Comparison of ENCODE assay signal across 8 cellular contexts in genomic region chr9:83920469-83920941, GRCh38. TPM values are rescaled to one million over a fixed set of nuclear protein-coding genes. Genes with fewer than 3 reads are reported as not detected.
DNase-seq lines count a peak whose midpoint lies in the region; ATAC-seq, FAIRE-seq and TF ChIP-seq lines count a peak whose summit lies in the region.

No MANE protein-coding gene starts in this region.

- no peaks in the 10 kb centered on the region for H3K36me3 Mint-ChIP-seq in immature natural killer cell

- FAIRE-seq in small intestine (lab: Jason Lieb, UNC): no peak

- H3K4me1 ChIP-seq in body of pancreas (peaks cover 18% of the 10 kb centered on the region), small intestine (ENCODE audit: control insufficient read depth in 2 of 2, insufficient read depth in 1 of 2, low read depth in 1 of 2, low read length in 1 of 2) (no peaks in the 10 kb centered on the region)

- H3K27ac Mint-ChIP-seq in immature natural killer cell: peak overlapping the region; percentile 90 to 96 (median 93)

- ATAC-seq in GM18519 (IDR thresholded peaks at IDR 0.05; ENCODE audit: low FRiP score, unreplicated experiment) (peak; percentile 24), HG03039 (IDR thresholded peaks at IDR 0.05; ENCODE audit: unreplicated experiment) (peak; percentile 6), body of pancreas (peak; percentile 54)

- H3K4me1 Mint-ChIP-seq in immature natural killer cell: peaks cover 13 to 16% of the 10 kb centered on the region in 2 donors

- peaks cover 3 to 10% (median 7%) of the 10 kb centered on the region in 3 donors for H3K27me3 Mint-ChIP-seq in immature natural killer cell (ENCODE audit: low read depth in 3 of 3)

- peak; percentile 29 for DNase-seq in AG20443 (ENCODE audit: low spot score)
- peak; percentile 49 for DNase-seq in NCI-H2196 (lab: John Stamatoyannopoulos, UW; ENCODE audit: unreplicated experiment)
- DNase-seq in body of pancreas: peak; percentile 70 to 82 (median 76)
- no peak for DNase-seq in immature natural killer cell
- DNase-seq in small intestine: peak; percentile 77
- DNase-seq in occipital lobe (lab: John Stamatoyannopoulos, UW): no peak

- peak in 2 of 3 donors; percentile 28 to 65 for TF ChIP-seq POLR2A in body of pancreas (IDR thresholded peaks at IDR 0.05)

- no peaks in the 10 kb centered on the region for H3K9me3 Mint-ChIP-seq in immature natural killer cell

- H3K36me3 ChIP-seq in body of pancreas (replicated peaks in 1 of 2; ENCODE audit: insufficient read depth in 1 of 2, low read depth in 2 of 2): no peaks in the 10 kb centered on the region
- no peaks in the 10 kb centered on the region for H3K36me3 ChIP-seq in small intestine (ENCODE audit: control insufficient read depth in 2 of 2, insufficient read depth in 2 of 2, low read length in 2 of 2)

- H3K27me3 ChIP-seq in body of pancreas (no peaks in the 10 kb centered on the region), small intestine (ENCODE audit: control insufficient read depth in 2 of 2, insufficient read depth in 2 of 2, low read length in 2 of 2) (no peaks in the 10 kb centered on the region)

- H3K4me3 Mint-ChIP-seq in immature natural killer cell: peak overlapping the region; percentile 87 to 91 (median 88)

- TF ChIP-seq CTCF in body of pancreas (IDR thresholded peaks at IDR 0.05): peak in 4 of 7 experiments; percentile 20 to 45 (median 44)

- 1 to 2% methylated on average over 16 to 17 of the region's 17 CpGs for WGBS in body of pancreas, 2 donors
- 0 to 2% (median 1%) methylated on average over 17 of the region's 17 CpGs for WGBS in small intestine, 3 donors

- H3K27ac ChIP-seq in body of pancreas (peak overlapping the region; percentile 97 to 100 (median 100)), small intestine (ENCODE audit: low read depth in 1 of 2, low read length in 1 of 2) (peak overlapping the region; percentile 89 to 91)

- no peaks in the 10 kb centered on the region for H3K9me3 ChIP-seq in body of pancreas
- no peaks in the 10 kb centered on the region for H3K9me3 ChIP-seq in small intestine (ENCODE audit: control insufficient read depth, low read depth)

- intact Hi-C loops in body of pancreas (cut with DNase I): no loop called here

- H3K4me3 ChIP-seq in body of pancreas (peak overlapping the region; percentile 78 to 81), small intestine (ENCODE audit: low read depth in 1 of 2, low read length in 2 of 2) (peak overlapping the region; percentile 93 to 94)

RNA-seq across cellular contexts. Expression of gene KIF27, which starts 0.7 kb away (rescaled TPM):
- total RNA-seq in body of pancreas: 1 to 10 TPM; 6.0 to 6.6 TPM
- polyA plus RNA-seq in immature natural killer cell: 1 to 10 TPM; 1.5 to 1.8 (median 1.8) TPM
- 1 to 10 TPM in 2 of 3 donors, under 1 TPM in 1; 0.27 to 1.6 (median 1.1) TPM for polyA plus RNA-seq in small intestine
- 17.3 TPM for total RNA-seq in occipital lobe

RNA-seq across cellular contexts. Expression of gene HNRNPK, which starts 59.5 kb away (rescaled TPM):
- total RNA-seq in body of pancreas (100 to 1,000 TPM; 132 to 223 TPM), occipital lobe (769 TPM)
- polyA plus RNA-seq in immature natural killer cell (1,000 to 10,000 TPM in 1 of 3 donors, 100 to 1,000 TPM in 2; 752 to 1,158 (median 931) TPM), small intestine (100 to 1,000 TPM; 257 to 356 (median 269) TPM)

Comparison
In these comparisons a context has a peak if more than half of its experiments do, and no peak if none do; other contexts are left out.
1. DNase-seq: peak in AG20443 (single experiment), NCI-H2196 (single experiment), body of pancreas (4 of 4) and small intestine (single experiment); none in immature natural killer cell (0 of 3) and occipital lobe (single experiment).
2. Peak in every context shown above with its lines, with median percentiles within 50 percentile points of each other: ATAC-seq.